Comparison of ENCODE assay signal across 9 cellular contexts in the genomic region with DNA sequence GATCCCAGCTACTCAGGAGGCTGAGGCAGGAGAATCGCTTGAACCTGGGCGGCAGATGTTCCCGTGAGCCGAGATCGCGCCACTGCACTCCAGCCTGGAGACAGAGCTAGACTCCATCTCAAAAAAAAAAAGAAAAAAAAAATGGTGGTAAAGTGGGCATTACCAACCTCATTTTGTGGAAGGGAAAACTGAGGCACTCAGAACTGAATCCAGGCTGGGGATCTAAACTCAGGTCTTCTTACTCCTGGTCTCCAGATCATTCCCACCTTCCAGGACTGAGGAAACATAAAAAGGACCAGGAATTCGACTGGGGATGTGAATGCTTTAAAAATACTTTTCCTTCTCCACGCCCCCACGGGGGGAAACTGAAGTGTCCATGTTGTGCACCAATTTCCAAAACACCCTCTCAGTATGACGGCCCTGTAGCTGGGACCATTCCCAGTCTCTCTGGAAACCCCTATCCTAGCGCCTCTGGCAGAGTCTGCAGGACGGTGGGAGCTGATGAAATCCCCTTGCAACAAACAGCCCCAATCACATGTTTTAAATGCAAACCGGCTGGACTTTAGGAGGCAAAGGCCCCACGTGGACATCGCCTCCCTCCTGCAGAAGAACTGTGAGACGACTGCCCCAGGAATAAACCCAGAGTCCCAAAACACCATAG. TPM values are rescaled to one million over a fixed set of nuclear protein-coding genes. Genes with fewer than 3 reads are reported as not detected.
A peak's percentile ranks its signal among the peaks of the same experiment; 100 is the strongest.
DNase-seq lines count a peak whose midpoint lies in the region; ATAC-seq and TF ChIP-seq lines count a peak whose summit lies in the region.
"Had no signal": no experiment of that assay in that cellular context is flagged by ENCODE, and none has a peak within 500 bp of the region (broad histone marks: within the 10 kb centered on the region; RNA-seq: fewer than 3 reads in every experiment).

No MANE protein-coding gene starts in this region.

- no peaks in the 10 kb centered on the region for H3K9me3 ChIP-seq in CD4-positive, alpha-beta memory T cell (ENCODE audit: control insufficient read depth in 1 of 2, low read length in 2 of 2)

- peak overlapping the region; percentile 92 to 99 (median 97) for H3K4me3 Mint-ChIP-seq in CD4-positive, alpha-beta memory T cell
- peak overlapping the region; percentile 98 for H3K4me3 Mint-ChIP-seq in central memory CD8-positive, alpha-beta T cell
- peak overlapping the region; percentile 99 for H3K4me3 Mint-ChIP-seq in natural killer cell treated with Interleukin-12 subunit alpha and Interleukin-12 subunit beta and Interleukin-15 and Interleukin-18, amount 100 ng/mL, for 72 hours

- POLR2A ChIA-PET in CD4-positive, alpha-beta memory T cell (lab: Charles Lee; ENCODE audit: partially characterized antibody), result interaction anchor here (1.1 to 29.4 kb wide), 8 partner anchors 9 to 195 kb away, joined by 3 to 1614 read pairs (median 4); a partner anchor contains a TSS

- intact Hi-C loops in CD4-positive, alpha-beta memory T cell (cut with micrococcal nuclease), result loop anchor here (10.0 kb wide), 1 partner anchor 508 kb away; no protein-coding TSS in a partner anchor

- H3K27ac Mint-ChIP-seq in CD4-positive, alpha-beta memory T cell, result peak overlapping the region; percentile 93 to 99 (median 97)
- peak overlapping the region; percentile 99 for H3K27ac Mint-ChIP-seq in central memory CD8-positive, alpha-beta T cell (ENCODE audit: low read depth)
- peak overlapping the region; percentile 51 to 83 for H3K27ac Mint-ChIP-seq in natural killer cell treated with Interleukin-12 subunit alpha and Interleukin-12 subunit beta and Interleukin-15 and Interleukin-18, amount 100 ng/mL, for 72 hours

- H3K36me3 ChIP-seq in CD4-positive, alpha-beta memory T cell (ENCODE audit: insufficient read depth, low read length), result no peaks in the 10 kb centered on the region

- no peaks in the 10 kb centered on the region for H3K27me3 ChIP-seq in CD4-positive, alpha-beta memory T cell (ENCODE audit: insufficient read depth, low read length)
- no peaks in the 10 kb centered on the region for H3K27me3 ChIP-seq in foreskin keratinocyte

- H3K4me3 ChIP-seq in CD4-positive, alpha-beta memory T cell (ENCODE audit: low read length in 2 of 2), result peak overlapping the region; percentile 78 to 92

- H3K4me1 ChIP-seq in CD4-positive, alpha-beta memory T cell (ENCODE audit: insufficient read depth, low read length), result peaks cover 59% of the 10 kb centered on the region
- peaks cover 11% of the 10 kb centered on the region for H3K4me1 ChIP-seq in foreskin keratinocyte

- CTCF ChIA-PET in CD4-positive, alpha-beta memory T cell (lab: Charles Lee; ENCODE audit: partially characterized antibody), result interaction anchor here (0.7 to 5.3 kb wide), 9 partner anchors 8 to 525 kb away, joined by 3 to 52 read pairs (median 5); a partner anchor contains a TSS

- H3K9me3 Mint-ChIP-seq in CD4-positive, alpha-beta memory T cell, result no peaks in the 10 kb centered on the region
- no peaks in the 10 kb centered on the region for H3K9me3 Mint-ChIP-seq in central memory CD8-positive, alpha-beta T cell
- no peaks in the 10 kb centered on the region for H3K9me3 Mint-ChIP-seq in natural killer cell treated with Interleukin-12 subunit alpha and Interleukin-12 subunit beta and Interleukin-15 and Interleukin-18, amount 100 ng/mL, for 72 hours

- peak overlapping the region; percentile 92 for H3K27ac ChIP-seq in CD4-positive, alpha-beta memory T cell (ENCODE audit: low read depth, low read length)
- no peak overlapping the region for H3K27ac ChIP-seq in foreskin keratinocyte

- no peak for ATAC-seq in central memory CD8-positive, alpha-beta T cell (replicated peaks; ENCODE audit: extremely low read depth, poor library complexity, severe bottlenecking)
- no peak for ATAC-seq in natural killer cell treated with Interleukin-12 subunit alpha and Interleukin-12 subunit beta and Interleukin-15 and Interleukin-18, amount 100 ng/mL, for 72 hours
- no peak for ATAC-seq in foreskin keratinocyte
- ATAC-seq in GM21360 (IDR thresholded peaks at IDR 0.05; ENCODE audit: unreplicated experiment), result no peak

- H3K36me3 Mint-ChIP-seq in CD4-positive, alpha-beta memory T cell, result peaks cover 3 to 19% of the 10 kb centered on the region in 2 donors
- H3K36me3 Mint-ChIP-seq in central memory CD8-positive, alpha-beta T cell (ENCODE audit: insufficient read depth), result peaks cover 30% of the 10 kb centered on the region
- no peaks in the 10 kb centered on the region for H3K36me3 Mint-ChIP-seq in natural killer cell treated with Interleukin-12 subunit alpha and Interleukin-12 subunit beta and Interleukin-15 and Interleukin-18, amount 100 ng/mL, for 72 hours

- peak in 1 of 5 donors; percentile 23 for DNase-seq in CD4-positive, alpha-beta memory T cell
- DNase-seq in HuH-7 (ENCODE audit: low spot score), result peak; percentile 42
- no peak for DNase-seq in central memory CD8-positive, alpha-beta T cell (ENCODE audit: low spot score in 2 of 2)
- no peak for DNase-seq in natural killer cell treated with Interleukin-12 subunit alpha and Interleukin-12 subunit beta and Interleukin-15 and Interleukin-18, amount 100 ng/mL, for 72 hours (ENCODE audit: low spot score)
- DNase-seq in foreskin keratinocyte, result no peak
- DNase-seq in GM20000 (ENCODE audit: low spot score), result no peak
- no peak for DNase-seq in central memory CD4-positive, alpha-beta T cell
- DNase-seq: kidney glomerular epithelial cell had no signal

- no peak for TF ChIP-seq CTCF in foreskin keratinocyte (conservative IDR thresholded peaks at IDR 0.05)
- TF ChIP-seq CTCF in GM20000 (IDR thresholded peaks at IDR 0.05; ENCODE audit: extremely low read depth, missing control alignments), result no peak

- peaks cover 35 to 70% (median 52%) of the 10 kb centered on the region in 4 donors for H3K4me1 Mint-ChIP-seq in CD4-positive, alpha-beta memory T cell
- peaks cover 51% of the 10 kb centered on the region for H3K4me1 Mint-ChIP-seq in central memory CD8-positive, alpha-beta T cell
- H3K4me1 Mint-ChIP-seq in natural killer cell treated with Interleukin-12 subunit alpha and Interleukin-12 subunit beta and Interleukin-15 and Interleukin-18, amount 100 ng/mL, for 72 hours (ENCODE audit: low read depth in 2 of 2), result peaks cover 28 to 33% of the 10 kb centered on the region in 2 donors

- H3K27me3 Mint-ChIP-seq in CD4-positive, alpha-beta memory T cell, result no peaks in the 10 kb centered on the region
- no peaks in the 10 kb centered on the region for H3K27me3 Mint-ChIP-seq in central memory CD8-positive, alpha-beta T cell
- H3K27me3 Mint-ChIP-seq in natural killer cell treated with Interleukin-12 subunit alpha and Interleukin-12 subunit beta and Interleukin-15 and Interleukin-18, amount 100 ng/mL, for 72 hours, result no peaks in the 10 kb centered on the region

RNA-seq across cellular contexts. Expression of a gene that starts 8.9 kb away (rescaled TPM):
- 100 to 1,000 TPM; 374 to 375 TPM for total RNA-seq in CD4-positive, alpha-beta memory T cell
- polyA plus RNA-seq in CD4-positive, alpha-beta memory T cell, result 10 to 100 TPM in 1 of 2 donors, 1 to 10 TPM in 1; 1.9 to 35.6 TPM
- total RNA-seq in natural killer cell treated with Interleukin-12 subunit alpha and Interleukin-12 subunit beta and Interleukin-15 and Interleukin-18, amount 100 ng/mL, for 72 hours, result 100 to 1,000 TPM; 332 to 469 TPM
- total RNA-seq in foreskin keratinocyte, result 5.4 and 7.9 TPM in 2 replicates
- polyA plus RNA-seq in foreskin keratinocyte, result 4.0 and 5.8 TPM in 2 replicates

Comparison
In these comparisons a context has a peak if more than half of its experiments do, and no peak if none do; other contexts are left out.
1. RNA of a gene that starts 8.9 kb away (total RNA-seq): 332 to 469 TPM in natural killer cell treated with Interleukin-12 subunit alpha and Interleukin-12 subunit beta and Interleukin-15 and Interleukin-18, amount 100 ng/mL, for 72 hours and 374 to 375 TPM in CD4-positive, alpha-beta memory T cell; 5.4 to 7.9 TPM in foreskin keratinocyte; every median in the first group is over 10 times any median in the second.
2. Peak in every context shown above with its lines, with median percentiles within 50 percentile points of each other: H3K27ac Mint-ChIP-seq and H3K4me3 Mint-ChIP-seq.